ENCODE assay signal across 8 cellular contexts in the genomic region with DNA sequence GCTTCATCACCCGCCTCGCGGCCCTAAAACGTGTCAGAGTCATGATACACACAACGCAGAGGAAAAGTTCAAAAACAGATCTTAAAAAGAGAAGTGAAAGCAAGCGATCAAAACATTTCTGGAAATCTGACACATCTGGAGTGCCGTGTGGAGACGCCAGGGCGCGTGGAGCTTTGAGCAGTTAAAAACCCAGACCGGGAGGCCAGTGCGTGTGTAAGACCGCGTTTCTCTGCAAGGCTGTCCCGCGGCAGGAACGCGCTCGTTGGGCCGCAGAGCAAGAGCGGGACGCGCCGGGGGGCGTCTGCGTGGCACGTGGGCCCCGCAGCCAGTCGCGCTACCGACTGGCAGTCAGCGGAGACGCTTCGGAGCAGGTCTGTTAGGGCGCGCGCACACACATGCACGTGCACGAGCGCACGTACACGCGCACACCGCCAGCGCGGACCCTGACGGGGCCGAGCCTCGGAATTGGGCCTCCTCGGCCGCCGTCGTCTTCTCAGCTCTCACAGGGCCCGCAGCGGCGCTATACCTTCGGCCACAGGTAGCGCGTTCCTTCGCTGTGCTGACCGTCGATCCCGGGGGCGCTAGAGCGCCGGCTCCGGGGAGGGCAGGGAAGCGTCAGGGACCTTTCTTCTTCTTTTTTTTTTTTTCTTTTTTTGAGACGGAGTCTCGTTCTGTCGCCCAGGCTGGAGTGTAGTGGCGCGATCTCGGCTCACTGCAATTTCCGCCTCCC. TPM values are rescaled to one million over a fixed set of nuclear protein-coding genes. Genes with fewer than 3 reads are reported as not detected.
DNase-seq lines count a peak whose midpoint lies in the region; ATAC-seq and TF ChIP-seq lines count a peak whose summit lies in the region.

No MANE protein-coding gene starts in this region.

- H3K4me1 ChIP-seq in GM23338 (ENCODE audit: insufficient read depth), result peaks cover 4% of the 10 kb centered on the region; the same call in 1 of the 2 replicates

- peak overlapping the region; percentile 95 for H2AFZ ChIP-seq in GM23338

- DNase-seq in ELF-1 (ENCODE audit: low read depth, low spot score), result peak; percentile 98
- DNase-seq in GM23338 (ENCODE audit: low spot score), result peak; percentile 97
- peak; percentile 93 for DNase-seq in LoVo (ENCODE audit: low spot score)
- peak; percentile 92 for DNase-seq in SK-MEL-5 (ENCODE audit: low read depth, low spot score)
- DNase-seq in activated naive CD4-positive, alpha-beta T cell treated with anti-CD3 and anti-CD28 coated beads, Interleukin-2, amount 50 U/mL, for 16 hours, result peak; percentile 90
- DNase-seq in germinal center (ENCODE audit: low spot score), result peak; percentile 85
- DNase-seq in non-pigmented ciliary epithelial cell (ENCODE audit: low read depth), result peak; percentile 46
- peak; percentile 85 for DNase-seq in superior temporal gyrus (ENCODE audit: extremely low spot score)

- H3K36me3 ChIP-seq in GM23338 (ENCODE audit: insufficient read depth), result no peaks in the 10 kb centered on the region

- 0 out of 2 replicates have a peak, but pooled peaks cover 5% of the 10 kb centered on the region for H3F3A ChIP-seq in GM23338 (replicated peaks; ENCODE audit: low read depth)

- in situ Hi-C loops in SK-MEL-5 (cut with HindIII; ENCODE audit: low pct_unique_long_range_greater_than_20kb, low sequenced_read_pairs), result no loop called here

- peaks cover 10% of the 10 kb centered on the region for H3K27me3 Mint-ChIP-seq in GM23338 (ENCODE audit: insufficient read depth, low read depth, poor library complexity)

- H3K4me3 ChIP-seq in GM23338, result peak overlapping the region; percentile 54

- peak overlapping the region; percentile 78 for H3K4me3 Mint-ChIP-seq in GM23338

- peak; percentile 94 for ATAC-seq in GM23338

- no peaks in the 10 kb centered on the region; the same call in 2 of the 3 replicates for H3K9me3 Mint-ChIP-seq in GM23338

- H4K20me1 ChIP-seq in GM23338 (replicated peaks; ENCODE audit: insufficient read depth), result no peaks in the 10 kb centered on the region

- no peaks in the 10 kb centered on the region for H3K79me2 ChIP-seq in GM23338 (replicated peaks; ENCODE audit: insufficient read depth)

- peak overlapping the region; percentile 72 for H3K4me2 ChIP-seq in GM23338

- no peaks in the 10 kb centered on the region; the same call in 2 of the 3 replicates for H3K4me1 Mint-ChIP-seq in GM23338

- H3K36me3 Mint-ChIP-seq in GM23338 (ENCODE audit: low read depth), result no peaks in the 10 kb centered on the region

- H3K27ac Mint-ChIP-seq in GM23338, result no peak overlapping the region

- H3K9me2 ChIP-seq in GM23338 (ENCODE audit: insufficient read depth), result no peaks in the 10 kb centered on the region

- H3K27me3 ChIP-seq in GM23338 (ENCODE audit: insufficient read depth), result peaks cover 11% of the 10 kb centered on the region; the same call in 1 of the 2 replicates

- no peak overlapping the region for H3K27ac ChIP-seq in GM23338 (ENCODE audit: low read depth)

- TF ChIP-seq CTCF in GM23338 (conservative IDR thresholded peaks at IDR 0.05; ENCODE audit: low read depth in 2 of 2), result peak; percentile 48 to 60

TF ChIP-seq in GM23338, 12 proteins besides CTCF, POLR2A, EP300 and RAD21 (continues in another document):
- TF ChIP-seq, protein P1, sequence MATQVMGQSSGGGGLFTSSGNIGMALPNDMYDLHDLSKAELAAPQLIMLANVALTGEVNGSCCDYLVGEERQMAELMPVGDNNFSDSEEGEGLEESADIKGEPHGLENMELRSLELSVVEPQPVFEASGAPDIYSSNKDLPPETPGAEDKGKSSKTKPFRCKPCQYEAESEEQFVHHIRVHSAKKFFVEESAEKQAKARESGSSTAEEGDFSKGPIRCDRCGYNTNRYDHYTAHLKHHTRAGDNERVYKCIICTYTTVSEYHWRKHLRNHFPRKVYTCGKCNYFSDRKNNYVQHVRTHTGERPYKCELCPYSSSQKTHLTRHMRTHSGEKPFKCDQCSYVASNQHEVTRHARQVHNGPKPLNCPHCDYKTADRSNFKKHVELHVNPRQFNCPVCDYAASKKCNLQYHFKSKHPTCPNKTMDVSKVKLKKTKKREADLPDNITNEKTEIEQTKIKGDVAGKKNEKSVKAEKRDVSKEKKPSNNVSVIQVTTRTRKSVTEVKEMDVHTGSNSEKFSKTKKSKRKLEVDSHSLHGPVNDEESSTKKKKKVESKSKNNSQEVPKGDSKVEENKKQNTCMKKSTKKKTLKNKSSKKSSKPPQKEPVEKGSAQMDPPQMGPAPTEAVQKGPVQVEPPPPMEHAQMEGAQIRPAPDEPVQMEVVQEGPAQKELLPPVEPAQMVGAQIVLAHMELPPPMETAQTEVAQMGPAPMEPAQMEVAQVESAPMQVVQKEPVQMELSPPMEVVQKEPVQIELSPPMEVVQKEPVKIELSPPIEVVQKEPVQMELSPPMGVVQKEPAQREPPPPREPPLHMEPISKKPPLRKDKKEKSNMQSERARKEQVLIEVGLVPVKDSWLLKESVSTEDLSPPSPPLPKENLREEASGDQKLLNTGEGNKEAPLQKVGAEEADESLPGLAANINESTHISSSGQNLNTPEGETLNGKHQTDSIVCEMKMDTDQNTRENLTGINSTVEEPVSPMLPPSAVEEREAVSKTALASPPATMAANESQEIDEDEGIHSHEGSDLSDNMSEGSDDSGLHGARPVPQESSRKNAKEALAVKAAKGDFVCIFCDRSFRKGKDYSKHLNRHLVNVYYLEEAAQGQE (IDR thresholded peaks at IDR 0.05; ENCODE audit: unreplicated experiment), result no peak
- TF ChIP-seq JUNB (IDR thresholded peaks at IDR 0.05; ENCODE audit: unreplicated experiment) (no peak), POLR2AphosphoS5 (IDR thresholded peaks at IDR 0.05; ENCODE audit: low read depth) (peak; percentile 32; the same call in 1 of the 2 replicates), EZH2 (IDR thresholded peaks at IDR 0.05; ENCODE audit: low read depth, unreplicated experiment) (no peak), EZH2phosphoT487 (IDR thresholded peaks at IDR 0.05; ENCODE audit: unreplicated experiment) (no peak), ZNF331 (CRISPR knock-in tag; IDR thresholded peaks at IDR 0.05; ENCODE audit: low read depth) (no peak), NANOG (IDR thresholded peaks at IDR 0.05; ENCODE audit: borderline replicate concordance) (no peak)
- TF ChIP-seq, protein P2, sequence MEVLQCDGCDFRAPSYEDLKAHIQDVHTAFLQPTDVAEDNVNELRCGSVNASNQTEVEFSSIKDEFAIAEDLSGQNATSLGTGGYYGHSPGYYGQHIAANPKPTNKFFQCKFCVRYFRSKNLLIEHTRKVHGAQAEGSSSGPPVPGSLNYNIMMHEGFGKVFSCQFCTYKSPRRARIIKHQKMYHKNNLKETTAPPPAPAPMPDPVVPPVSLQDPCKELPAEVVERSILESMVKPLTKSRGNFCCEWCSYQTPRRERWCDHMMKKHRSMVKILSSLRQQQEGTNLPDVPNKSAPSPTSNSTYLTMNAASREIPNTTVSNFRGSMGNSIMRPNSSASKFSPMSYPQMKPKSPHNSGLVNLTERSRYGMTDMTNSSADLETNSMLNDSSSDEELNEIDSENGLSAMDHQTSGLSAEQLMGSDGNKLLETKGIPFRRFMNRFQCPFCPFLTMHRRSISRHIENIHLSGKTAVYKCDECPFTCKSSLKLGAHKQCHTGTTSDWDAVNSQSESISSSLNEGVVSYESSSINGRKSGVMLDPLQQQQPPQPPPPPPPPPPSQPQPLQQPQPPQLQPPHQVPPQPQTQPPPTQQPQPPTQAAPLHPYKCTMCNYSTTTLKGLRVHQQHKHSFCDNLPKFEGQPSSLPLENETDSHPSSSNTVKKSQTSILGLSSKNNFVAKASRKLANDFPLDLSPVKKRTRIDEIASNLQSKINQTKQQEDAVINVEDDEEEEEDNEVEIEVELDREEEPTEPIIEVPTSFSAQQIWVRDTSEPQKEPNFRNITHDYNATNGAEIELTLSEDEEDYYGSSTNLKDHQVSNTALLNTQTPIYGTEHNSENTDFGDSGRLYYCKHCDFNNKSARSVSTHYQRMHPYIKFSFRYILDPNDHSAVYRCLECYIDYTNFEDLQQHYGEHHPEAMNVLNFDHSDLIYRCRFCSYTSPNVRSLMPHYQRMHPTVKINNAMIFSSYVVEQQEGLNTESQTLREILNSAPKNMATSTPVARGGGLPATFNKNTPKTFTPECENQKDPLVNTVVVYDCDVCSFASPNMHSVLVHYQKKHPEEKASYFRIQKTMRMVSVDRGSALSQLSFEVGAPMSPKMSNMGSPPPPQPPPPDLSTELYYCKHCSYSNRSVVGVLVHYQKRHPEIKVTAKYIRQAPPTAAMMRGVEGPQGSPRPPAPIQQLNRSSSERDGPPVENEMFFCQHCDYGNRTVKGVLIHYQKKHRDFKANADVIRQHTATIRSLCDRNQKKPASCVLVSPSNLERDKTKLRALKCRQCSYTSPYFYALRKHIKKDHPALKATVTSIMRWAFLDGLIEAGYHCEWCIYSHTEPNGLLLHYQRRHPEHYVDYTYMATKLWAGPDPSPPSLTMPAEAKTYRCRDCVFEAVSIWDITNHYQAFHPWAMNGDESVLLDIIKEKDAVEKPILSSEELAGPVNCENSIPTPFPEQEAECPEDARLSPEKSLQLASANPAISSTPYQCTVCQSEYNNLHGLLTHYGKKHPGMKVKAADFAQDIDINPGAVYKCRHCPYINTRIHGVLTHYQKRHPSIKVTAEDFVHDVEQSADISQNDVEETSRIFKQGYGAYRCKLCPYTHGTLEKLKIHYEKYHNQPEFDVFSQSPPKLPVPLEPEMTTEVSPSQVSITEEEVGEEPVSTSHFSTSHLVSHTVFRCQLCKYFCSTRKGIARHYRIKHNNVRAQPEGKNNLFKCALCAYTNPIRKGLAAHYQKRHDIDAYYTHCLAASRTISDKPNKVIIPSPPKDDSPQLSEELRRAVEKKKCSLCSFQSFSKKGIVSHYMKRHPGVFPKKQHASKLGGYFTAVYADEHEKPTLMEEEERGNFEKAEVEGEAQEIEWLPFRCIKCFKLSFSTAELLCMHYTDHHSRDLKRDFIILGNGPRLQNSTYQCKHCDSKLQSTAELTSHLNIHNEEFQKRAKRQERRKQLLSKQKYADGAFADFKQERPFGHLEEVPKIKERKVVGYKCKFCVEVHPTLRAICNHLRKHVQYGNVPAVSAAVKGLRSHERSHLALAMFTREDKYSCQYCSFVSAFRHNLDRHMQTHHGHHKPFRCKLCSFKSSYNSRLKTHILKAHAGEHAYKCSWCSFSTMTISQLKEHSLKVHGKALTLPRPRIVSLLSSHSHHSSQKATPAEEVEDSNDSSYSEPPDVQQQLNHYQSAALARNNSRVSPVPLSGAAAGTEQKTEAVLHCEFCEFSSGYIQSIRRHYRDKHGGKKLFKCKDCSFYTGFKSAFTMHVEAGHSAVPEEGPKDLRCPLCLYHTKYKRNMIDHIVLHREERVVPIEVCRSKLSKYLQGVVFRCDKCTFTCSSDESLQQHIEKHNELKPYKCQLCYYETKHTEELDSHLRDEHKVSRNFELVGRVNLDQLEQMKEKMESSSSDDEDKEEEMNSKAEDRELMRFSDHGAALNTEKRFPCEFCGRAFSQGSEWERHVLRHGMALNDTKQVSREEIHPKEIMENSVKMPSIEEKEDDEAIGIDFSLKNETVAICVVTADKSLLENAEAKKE (CRISPR knock-in tag; IDR thresholded peaks at IDR 0.05), result no peak

RNA-seq across cellular contexts. Expression of a gene that starts 35.8 kb away (rescaled TPM):
- total RNA-seq in GM23338 (2014; rRNA removed; shearing (Covaris generic)), result 12.2 and 18.8 TPM in 2 replicates
- 7.5 and 11.8 TPM in 2 replicates for polyA plus RNA-seq in GM23338 (2016; fragmentation: Nextera tagmentation; extraction: Ambion mirVana)
- 52.0 and 55.1 TPM in 2 replicates for total RNA-seq in SK-MEL-5 (2014; rRNA removed; shearing (Covaris generic))
- 44.3 and 44.7 TPM in 2 replicates for polyA plus RNA-seq in SK-MEL-5 (2015; cell fraction: cytosol; rRNA removed)
- polyA plus RNA-seq in SK-MEL-5 (2015; cell fraction: nucleus; rRNA removed), result 25.9 and 36.0 TPM in 2 replicates

Comparison
In these comparisons a context has a peak if more than half of its experiments do, and no peak if none do; other contexts are left out.
1. DNase-seq: peak in every context shown above with its lines; median percentile 98 in ELF-1; 97 in GM23338; 93 in LoVo; 92 in SK-MEL-5; 90 in activated naive CD4-positive, alpha-beta T cell treated with anti-CD3 and anti-CD28 coated beads, Interleukin-2, amount 50 U/mL, for 16 hours; 85 in germinal center; 85 in superior temporal gyrus; 46 in non-pigmented ciliary epithelial cell.